ENCODE assay signal across 18 cellular contexts in the genomic region with DNA sequence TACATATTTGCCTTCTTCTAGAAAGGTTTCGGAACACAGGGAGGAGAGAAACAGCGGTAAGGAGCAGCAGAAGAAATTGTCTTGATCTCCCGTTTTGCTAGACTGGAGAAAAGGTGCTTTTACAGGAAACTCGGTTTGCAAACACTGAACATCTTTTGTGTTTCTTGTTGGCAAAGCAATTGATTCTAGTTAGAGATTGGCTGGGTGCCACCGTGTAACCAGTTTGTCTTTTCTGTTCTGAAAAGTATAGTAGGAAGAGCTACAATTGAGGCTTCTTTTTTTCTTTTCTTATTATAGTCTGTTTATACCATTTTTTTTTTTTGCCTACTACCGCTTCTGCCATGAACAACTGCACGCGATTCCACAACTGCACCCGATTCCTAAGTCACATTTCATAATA.
DNase-seq lines count a peak whose midpoint lies in the region; ATAC-seq and TF ChIP-seq lines count a peak whose summit lies in the region.
"Had no signal": no experiment of that assay in that cellular context is flagged by ENCODE, and none has a peak within 500 bp of the region (broad histone marks: within the 10 kb centered on the region; RNA-seq: fewer than 3 reads in every experiment).

No MANE protein-coding gene starts in this region.

- H3K4me2 ChIP-seq in neural progenitor cell = no peak overlapping the region

- H2AFZ ChIP-seq in neural progenitor cell (replicated peaks) = no peak overlapping the region

- no peaks in the 10 kb centered on the region for H3K27me3 ChIP-seq in neural progenitor cell
- H3K27me3 ChIP-seq: neutrophil had no signal

- peaks cover 5% of the 10 kb centered on the region for H3K4me1 ChIP-seq in neural progenitor cell

- no peak for ATAC-seq in GM18498 (IDR thresholded peaks at IDR 0.05; ENCODE audit: unreplicated experiment)
- no peak for ATAC-seq in activated naive CD4-positive, alpha-beta T cell treated with anti-CD3 and anti-CD28 coated beads, Interleukin-2, amount 50 U/mL, for 72 hours
- no peak for ATAC-seq in HG03025 (IDR thresholded peaks at IDR 0.05; ENCODE audit: low FRiP score, unreplicated experiment)
- ATAC-seq: activated CD8-positive, alpha-beta memory T cell treated with anti-CD3 and anti-CD28 coated beads, Interleukin-2, amount 10 ng/mL, durations not matched to agents 7 days and 5 days; stimulated activated naive CD8-positive, alpha-beta T cell treated with anti-CD3 and anti-CD28 coated beads, Interleukin-15, amount 100 ng/mL, for 72 hours had no signal

- H3K27ac Mint-ChIP-seq in neural progenitor cell = peak overlapping the region; percentile 80
- no peak overlapping the region for H3K27ac Mint-ChIP-seq in activated naive CD4-positive, alpha-beta T cell treated with anti-CD3 and anti-CD28 coated beads, Interleukin-2, amount 50 U/mL, for 72 hours
- H3K27ac Mint-ChIP-seq: activated CD8-positive, alpha-beta memory T cell treated with anti-CD3 and anti-CD28 coated beads, Interleukin-2, amount 10 ng/mL, durations not matched to agents 7 days and 5 days; activated naive CD4-positive, alpha-beta T cell treated with anti-CD3 and anti-CD28 coated beads for 36 hours; CD14-positive monocyte; stimulated activated naive CD8-positive, alpha-beta T cell treated with anti-CD3 and anti-CD28 coated beads, Interleukin-15, amount 100 ng/mL, for 72 hours had no signal

- H3K9me3 ChIP-seq in neural progenitor cell (ENCODE audit: low read depth) = no peaks in the 10 kb centered on the region
- H3K9me3 ChIP-seq: neutrophil had no signal

- no peak overlapping the region for H3K4me3 Mint-ChIP-seq in neural progenitor cell
- H3K4me3 Mint-ChIP-seq: activated CD8-positive, alpha-beta memory T cell treated with anti-CD3 and anti-CD28 coated beads, Interleukin-2, amount 10 ng/mL, durations not matched to agents 7 days and 5 days; activated naive CD4-positive, alpha-beta T cell treated with anti-CD3 and anti-CD28 coated beads for 36 hours; CD14-positive monocyte; stimulated activated naive CD8-positive, alpha-beta T cell treated with anti-CD3 and anti-CD28 coated beads, Interleukin-15, amount 100 ng/mL, for 72 hours had no signal

- no peaks in the 10 kb centered on the region for H3K79me2 ChIP-seq in neural progenitor cell (ENCODE audit: low read depth)

- no peak overlapping the region for H3K27ac ChIP-seq in neural progenitor cell
- H3K27ac ChIP-seq: neutrophil, WERI-Rb-1 had no signal

- peaks cover 15% of the 10 kb centered on the region for H3K4me1 Mint-ChIP-seq in neural progenitor cell
- H3K4me1 Mint-ChIP-seq: activated CD8-positive, alpha-beta memory T cell treated with anti-CD3 and anti-CD28 coated beads, Interleukin-2, amount 10 ng/mL, durations not matched to agents 7 days and 5 days; CD14-positive monocyte; stimulated activated naive CD8-positive, alpha-beta T cell treated with anti-CD3 and anti-CD28 coated beads, Interleukin-15, amount 100 ng/mL, for 72 hours had no signal

- no peak overlapping the region for H3K9ac ChIP-seq in neural progenitor cell

- no peaks in the 10 kb centered on the region for H3F3A ChIP-seq in neural progenitor cell (ENCODE audit: low read depth)

- TF ChIP-seq CTCF in choroid plexus epithelial cell (conservative IDR thresholded peaks at IDR 0.05; ENCODE audit: low read depth, low read length) (no peak), neural progenitor cell (IDR thresholded peaks at IDR 0.05) (no peak)

- H4K20me1 ChIP-seq in neural progenitor cell (ENCODE audit: low read depth) = no peaks in the 10 kb centered on the region

- DNase-seq in DMS79 treated with DMSO at 0.1 percent for 48 hours (lab: John Stamatoyannopoulos, UW) = peak; percentile 86
- peak; percentile 69 for DNase-seq in NCI-H2029 (lab: John Stamatoyannopoulos, UW)
- peak; percentile 43 for DNase-seq in choroid plexus epithelial cell (ENCODE audit: low read depth)
- no peak for DNase-seq in neural progenitor cell (ENCODE audit: low spot score)
- DNase-seq in activated naive CD4-positive, alpha-beta T cell treated with anti-CD3 and anti-CD28 coated beads, Interleukin-2, amount 50 U/mL, for 72 hours (ENCODE audit: low spot score in 2 of 2) = no peak
- no peak for DNase-seq in KG1 (lab: John Stamatoyannopoulos, UW)
- DNase-seq: activated CD8-positive, alpha-beta memory T cell treated with anti-CD3 and anti-CD28 coated beads, Interleukin-2, amount 10 ng/mL, durations not matched to agents 7 days and 5 days; activated naive CD4-positive, alpha-beta T cell treated with anti-CD3 and anti-CD28 coated beads for 36 hours; GF-D8; H7; IMR-90; NCI-H187 treated with DMSO at 0.1 percent for 48 hours; stimulated activated naive CD8-positive, alpha-beta T cell treated with anti-CD3 and anti-CD28 coated beads, Interleukin-15, amount 100 ng/mL, for 72 hours; WERI-Rb-1 had no signal

- peaks cover 2% of the 10 kb centered on the region for H3K27me3 Mint-ChIP-seq in neural progenitor cell (ENCODE audit: insufficient read depth, low read depth)
- H3K27me3 Mint-ChIP-seq: activated CD8-positive, alpha-beta memory T cell treated with anti-CD3 and anti-CD28 coated beads, Interleukin-2, amount 10 ng/mL, durations not matched to agents 7 days and 5 days; stimulated activated naive CD8-positive, alpha-beta T cell treated with anti-CD3 and anti-CD28 coated beads, Interleukin-15, amount 100 ng/mL, for 72 hours had no signal

- no peaks in the 10 kb centered on the region for H3K36me3 Mint-ChIP-seq in neural progenitor cell
- H3K36me3 Mint-ChIP-seq in activated naive CD4-positive, alpha-beta T cell treated with anti-CD3 and anti-CD28 coated beads, Interleukin-2, amount 50 U/mL, for 72 hours = no peaks in the 10 kb centered on the region
- H3K36me3 Mint-ChIP-seq: activated CD8-positive, alpha-beta memory T cell treated with anti-CD3 and anti-CD28 coated beads, Interleukin-2, amount 10 ng/mL, durations not matched to agents 7 days and 5 days; CD14-positive monocyte had no signal

- no peaks in the 10 kb centered on the region for H3K36me3 ChIP-seq in neural progenitor cell
- H3K36me3 ChIP-seq: neutrophil, WERI-Rb-1 had no signal

- H3K4me3 ChIP-seq in choroid plexus epithelial cell (ENCODE audit: low read depth, low read length) (no peak overlapping the region), neural progenitor cell (no peak overlapping the region)

- H3K9me3 Mint-ChIP-seq in neural progenitor cell = no peaks in the 10 kb centered on the region
- peaks cover 14 to 17% of the 10 kb centered on the region in 2 donors for H3K9me3 Mint-ChIP-seq in activated naive CD4-positive, alpha-beta T cell treated with anti-CD3 and anti-CD28 coated beads, Interleukin-2, amount 50 U/mL, for 72 hours

Comparison
In these comparisons a context has a peak if more than half of its experiments do, and no peak if none do; other contexts are left out.
1. DNase-seq: peak in DMS79 treated with DMSO at 0.1 percent for 48 hours (single experiment), NCI-H2029 (single experiment) and choroid plexus epithelial cell (single experiment); none in neural progenitor cell (single experiment), activated naive CD4-positive, alpha-beta T cell treated with anti-CD3 and anti-CD28 coated beads, Interleukin-2, amount 50 U/mL, for 72 hours (0 of 2) and KG1 (single experiment).